Comparison of ENCODE assay signal across 9 cellular contexts in the genomic region with DNA sequence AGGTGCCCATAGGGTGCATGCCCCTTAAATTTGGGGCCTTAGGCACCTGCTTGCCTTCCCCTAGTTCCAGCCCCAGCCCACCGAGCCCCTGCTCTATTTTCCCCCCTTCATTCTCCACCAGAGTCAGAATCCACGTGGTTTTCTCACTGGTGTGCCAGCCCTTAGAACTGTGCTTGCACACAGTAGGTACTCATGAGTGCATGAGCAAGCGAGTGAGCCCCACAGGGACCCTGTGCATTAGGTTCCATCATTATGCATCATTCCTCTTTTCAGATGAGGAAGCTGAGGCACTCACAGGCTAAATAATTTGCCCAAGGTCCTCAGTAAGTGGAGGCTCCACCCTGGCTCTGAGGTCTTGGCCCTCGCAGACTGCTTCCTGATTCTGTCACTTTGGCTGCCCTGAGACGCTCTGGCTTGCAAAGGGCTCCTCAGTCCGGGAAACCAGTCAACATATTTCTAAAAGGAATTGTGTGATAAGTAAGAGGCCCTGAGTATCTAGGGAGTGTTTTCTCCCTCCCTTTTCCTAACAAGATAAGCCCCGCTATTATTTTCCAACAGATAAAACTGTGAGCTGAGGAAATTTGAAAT.
DNase-seq lines count a peak whose midpoint lies in the region; TF ChIP-seq lines count a peak whose summit lies in the region.
"Had no signal": no experiment of that assay in that cellular context is flagged by ENCODE, and none has a peak within 500 bp of the region (broad histone marks: within the 10 kb centered on the region; RNA-seq: fewer than 3 reads in every experiment).

No MANE protein-coding gene starts in this region.

- H3K9me3 ChIP-seq in mammary epithelial cell (replicated peaks; ENCODE audit: insufficient read depth, low read length) (peaks cover 12% of the 10 kb centered on the region), mesodermal cell (ENCODE audit: control insufficient read depth, low read length) (no peaks in the 10 kb centered on the region), uterus (no peaks in the 10 kb centered on the region)

- peak overlapping the region; percentile 60 for H3K4me2 ChIP-seq in mammary epithelial cell (ENCODE audit: insufficient read depth, low read depth, low read length)

- H3K36me3 ChIP-seq in mammary epithelial cell (ENCODE audit: insufficient read depth, low read length) = no peaks in the 10 kb centered on the region
- H3K36me3 ChIP-seq in mesodermal cell (ENCODE audit: control insufficient read depth, insufficient read depth, low read length) = no peaks in the 10 kb centered on the region
- H3K36me3 ChIP-seq in uterus = no peaks in the 10 kb centered on the region

- no peak overlapping the region for H3K9ac ChIP-seq in mammary epithelial cell (ENCODE audit: insufficient read depth, low read length)

- peaks cover 36% of the 10 kb centered on the region for H3K4me1 ChIP-seq in mammary epithelial cell (ENCODE audit: insufficient read depth, low read length)
- H3K4me1 ChIP-seq in mesodermal cell (ENCODE audit: control insufficient read depth, insufficient read depth, low read length, poor library complexity, severe bottlenecking) = peaks cover 37% of the 10 kb centered on the region
- H3K4me1 ChIP-seq in uterus = peaks cover 8 to 26% of the 10 kb centered on the region in 2 donors

- no peaks in the 10 kb centered on the region for H3K79me2 ChIP-seq in mammary epithelial cell (ENCODE audit: insufficient read depth, low read length)

- H3K27me3 ChIP-seq in mammary epithelial cell (ENCODE audit: insufficient read depth, low read length) (no peaks in the 10 kb centered on the region), uterus (no peaks in the 10 kb centered on the region)

- H3K27me3 Mint-ChIP-seq in activated naive CD4-positive, alpha-beta T cell treated with anti-CD3 and anti-CD28 coated beads for 36 hours (ENCODE audit: low read depth) = no peaks in the 10 kb centered on the region

- H3K4me3 Mint-ChIP-seq in activated naive CD4-positive, alpha-beta T cell treated with anti-CD3 and anti-CD28 coated beads for 36 hours = no peak overlapping the region
- H3K4me3 Mint-ChIP-seq: H9 had no signal

- peaks cover 27% of the 10 kb centered on the region for H3K4me1 Mint-ChIP-seq in activated naive CD4-positive, alpha-beta T cell treated with anti-CD3 and anti-CD28 coated beads for 36 hours (ENCODE audit: low read depth)

- BruUV-seq in mammary epithelial cell (replicated peaks; lab: Mats Ljungman, UMichigan) = no TSS peak

- TF ChIP-seq POLR2A in uterus (IDR thresholded peaks at IDR 0.05) = no peak

- dilution Hi-C loops in mammary epithelial cell (cut with HindIII; ENCODE audit: low sequenced_read_pairs) = no loop called here

- peaks cover 2% of the 10 kb centered on the region for H3K9me3 Mint-ChIP-seq in activated naive CD4-positive, alpha-beta T cell treated with anti-CD3 and anti-CD28 coated beads for 36 hours

- H4K20me1 ChIP-seq in mammary epithelial cell (ENCODE audit: insufficient read depth, low read length) = no peaks in the 10 kb centered on the region

- peak overlapping the region; percentile 86 for H3K27ac Mint-ChIP-seq in activated naive CD4-positive, alpha-beta T cell treated with anti-CD3 and anti-CD28 coated beads for 36 hours

- intact Hi-C loops in activated naive CD4-positive, alpha-beta T cell treated with anti-CD3 and anti-CD28 coated beads for 36 hours (cut with micrococcal nuclease) = loop anchor here (2.0 kb wide), 2 partner anchors 35 to 327 kb away; no protein-coding TSS in a partner anchor
- intact Hi-C loops in mammary epithelial cell (cut with micrococcal nuclease) (no loop called here), uterus (cut with DNase I; ENCODE audit: low total_unique reads) (no loop called here)

- no peak for DNase-seq in activated naive CD4-positive, alpha-beta T cell treated with anti-CD3 and anti-CD28 coated beads for 36 hours
- DNase-seq in activated naive CD4-positive, alpha-beta T cell (lab: John Stamatoyannopoulos, UW) = no peak
- DNase-seq in mammary epithelial cell (no peak), uterus (peak in 1 of 2 donors; percentile 64), retina (no peak), NCI-H1694 treated with DMSO at 0.1 percent for 48 hours (lab: John Stamatoyannopoulos, UW) (no peak), SHP77 treated with DMSO at 0.1 percent for 48 hours (lab: John Stamatoyannopoulos, UW) (no peak)

- no peaks in the 10 kb centered on the region for H3K36me3 Mint-ChIP-seq in activated naive CD4-positive, alpha-beta T cell treated with anti-CD3 and anti-CD28 coated beads for 36 hours (ENCODE audit: low read depth)

- CTCF ChIA-PET in activated naive CD4-positive, alpha-beta T cell treated with anti-CD3 and anti-CD28 coated beads for 36 hours (lab: Charles Lee) = interaction anchor here (0.7 to 1.8 kb wide), 3 partner anchors 17 to 177 kb away, joined by 3 to 7 read pairs (median 5); no protein-coding TSS in a partner anchor
- CTCF ChIA-PET in mammary epithelial cell (lab: Charles Lee; ENCODE audit: low non-redundant PET) = interaction anchor here (0.9 kb wide), 1 partner anchor 103 kb away, joined by 3 read pairs; no protein-coding TSS in a partner anchor

- peak overlapping the region; percentile 80 for H3K27ac ChIP-seq in mammary epithelial cell (ENCODE audit: insufficient read depth, low read depth, low read length)
- peak overlapping the region; percentile 93 for H3K27ac ChIP-seq in mesodermal cell (ENCODE audit: low read depth, low read length, severe bottlenecking)
- H3K27ac ChIP-seq in uterus = peak overlapping the region; percentile 86 to 95

- 83% methylated on average over 6 of the region's 7 CpGs for WGBS in mammary epithelial cell (ENCODE audit: low coverage, missing lambda C conversion rate)
- WGBS in mesodermal cell (ENCODE audit: insufficient coverage in 2 of 2), 2 experiments = 85 to 92% methylated on average over 3 to 4 of the region's 7 CpGs

- H3K4me3 ChIP-seq in mammary epithelial cell (replicated peaks in 1 of 3; ENCODE audit: insufficient read depth in 1 of 3, low read depth in 2 of 3, low read length in 3 of 3) (no peak overlapping the region), mesodermal cell (ENCODE audit: extremely low read depth, insufficient read depth, low read length, poor library complexity, severe bottlenecking) (no peak overlapping the region), uterus (no peak overlapping the region)

- peak overlapping the region; percentile 75 for H2AFZ ChIP-seq in mammary epithelial cell (ENCODE audit: low read depth, low read length)

- in situ Hi-C loops in mammary epithelial cell (cut with MboI; ENCODE audit: low sequenced_read_pairs in 2 of 2) = no loop called here

- TF ChIP-seq CTCF in mammary epithelial cell (conservative IDR thresholded peaks at IDR 0.05 in 1 of 2, IDR thresholded peaks at IDR 0.05 in 1 of 2; ENCODE audit: extremely low read depth in 1 of 2, insufficient read depth in 1 of 2, low read depth in 1 of 2, low read length in 2 of 2) (no peak), uterus (IDR thresholded peaks at IDR 0.05) (no peak)
